15 cellular contexts compared by ENCODE assay signal in the genomic region with DNA sequence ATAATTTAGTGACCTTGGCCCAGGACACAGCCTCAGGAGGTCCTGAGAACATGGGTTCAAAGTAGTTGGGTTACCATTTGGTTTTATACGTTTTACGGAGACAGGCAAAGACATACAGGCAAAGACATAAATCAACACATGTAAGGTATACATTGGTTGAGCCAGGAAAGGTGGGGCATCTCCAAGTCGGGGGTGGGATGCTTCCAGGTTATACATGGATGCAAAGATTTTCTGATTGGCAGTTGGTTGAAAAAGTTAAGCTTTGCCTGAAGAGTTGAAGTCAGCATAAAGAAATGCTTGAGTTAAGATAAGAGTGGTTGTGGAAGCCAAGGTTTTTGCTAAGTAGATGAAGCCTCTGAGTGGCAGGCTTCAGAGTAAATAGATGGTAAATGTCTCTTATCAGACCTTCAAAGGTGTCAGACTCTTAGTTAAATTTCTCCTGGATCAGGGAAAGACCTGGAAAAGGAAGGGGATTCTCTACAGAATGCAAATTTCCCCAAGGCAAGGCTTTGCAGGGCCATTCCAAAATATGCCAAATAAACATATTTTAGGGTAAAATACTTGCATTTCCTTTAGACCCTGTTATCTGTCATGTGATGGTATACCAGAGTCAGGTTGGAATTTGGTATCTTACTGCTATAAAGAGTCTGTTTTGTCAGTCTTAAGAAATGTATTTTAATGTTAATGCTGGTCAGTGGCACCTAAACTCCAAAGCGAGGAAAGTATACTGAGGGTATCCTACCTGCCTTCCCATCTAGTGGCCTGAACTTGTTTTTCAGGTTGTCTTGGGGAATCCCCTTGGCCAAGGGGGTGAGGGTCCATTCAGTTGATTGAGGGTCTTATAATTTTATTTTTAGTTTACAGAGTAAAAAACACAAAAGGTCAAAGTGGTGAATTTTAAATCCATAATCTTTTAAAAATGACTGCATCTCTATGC. TPM values are rescaled to one million over a fixed set of nuclear protein-coding genes. Genes with fewer than 3 reads are reported as not detected.
DNase-seq lines count a peak whose midpoint lies in the region; ATAC-seq, FAIRE-seq and TF ChIP-seq lines count a peak whose summit lies in the region.
"Had no signal": no experiment of that assay in that cellular context is flagged by ENCODE, and none has a peak within 500 bp of the region (broad histone marks: within the 10 kb centered on the region; RNA-seq: fewer than 3 reads in every experiment).

No MANE protein-coding gene starts in this region.

- H3K4me3 Mint-ChIP-seq in endodermal cell, result no peak overlapping the region
- no peak overlapping the region for H3K4me3 Mint-ChIP-seq in activated T-cell treated with anti-CD3 and anti-CD28 coated beads, Interleukin-2, amount 50 U/mL, for 72 hours
- H3K4me3 Mint-ChIP-seq: CD8-positive, alpha-beta memory T cell had no signal

- ATAC-seq in activated T-cell treated with anti-CD3 and anti-CD28 coated beads, Interleukin-2, amount 50 U/mL, for 72 hours (replicated peaks in 1 of 2), result no peak

- no peaks in the 10 kb centered on the region for H3F3A ChIP-seq in smooth muscle cell (ENCODE audit: low read depth)

- H3K27ac Mint-ChIP-seq in endodermal cell, result peak overlapping the region; percentile 85
- H3K27ac Mint-ChIP-seq in activated T-cell treated with anti-CD3 and anti-CD28 coated beads, Interleukin-2, amount 50 U/mL, for 72 hours, result no peak overlapping the region
- H3K27ac Mint-ChIP-seq: CD8-positive, alpha-beta memory T cell had no signal

- H3K9me3 Mint-ChIP-seq in endodermal cell, result peaks cover 1% of the 10 kb centered on the region
- H3K9me3 Mint-ChIP-seq in activated T-cell treated with anti-CD3 and anti-CD28 coated beads, Interleukin-2, amount 50 U/mL, for 72 hours, result no peaks in the 10 kb centered on the region
- H3K9me3 Mint-ChIP-seq: CD8-positive, alpha-beta memory T cell had no signal

- TF ChIP-seq CTCF in endodermal cell (conservative IDR thresholded peaks at IDR 0.05), result peak; percentile 19
- no peak for TF ChIP-seq CTCF in smooth muscle cell (IDR thresholded peaks at IDR 0.05; ENCODE audit: borderline replicate concordance, insufficient read depth, poor library complexity, severe bottlenecking)

- H3K36me3 Mint-ChIP-seq in endodermal cell (ENCODE audit: low read depth), result no peaks in the 10 kb centered on the region
- no peaks in the 10 kb centered on the region for H3K36me3 Mint-ChIP-seq in activated T-cell treated with anti-CD3 and anti-CD28 coated beads, Interleukin-2, amount 50 U/mL, for 72 hours (ENCODE audit: insufficient read depth in 2 of 2)

- H3K27me3 ChIP-seq in H7 (ENCODE audit: control insufficient read depth, insufficient read depth, low read length) (no peaks in the 10 kb centered on the region), endodermal cell (ENCODE audit: control insufficient read depth, insufficient read depth, low read length, poor library complexity, severe bottlenecking) (no peaks in the 10 kb centered on the region), smooth muscle cell (ENCODE audit: low read depth) (no peaks in the 10 kb centered on the region)
- H3K27me3 ChIP-seq: BLaER1 had no signal

- H3K9ac ChIP-seq in endodermal cell (ENCODE audit: extremely low read depth, low read length, poor library complexity, severe bottlenecking) (peak overlapping the region; percentile 39), smooth muscle cell (ENCODE audit: low read depth) (no peak overlapping the region)
- H3K9ac ChIP-seq: BLaER1 had no signal

- no peaks in the 10 kb centered on the region for H4K20me1 ChIP-seq in smooth muscle cell (ENCODE audit: low read depth)
- H4K20me1 ChIP-seq: BLaER1 had no signal

- no peak for FAIRE-seq in GM19239 (lab: Jason Lieb, UNC)
- FAIRE-seq: GM12892 had no signal

- H3K27me3 Mint-ChIP-seq in endodermal cell (ENCODE audit: insufficient read depth), result no peaks in the 10 kb centered on the region
- no peaks in the 10 kb centered on the region for H3K27me3 Mint-ChIP-seq in activated T-cell treated with anti-CD3 and anti-CD28 coated beads, Interleukin-2, amount 50 U/mL, for 72 hours (ENCODE audit: low read depth)

- H3K4me2 ChIP-seq in smooth muscle cell, result no peak overlapping the region
- H3K4me2 ChIP-seq: BLaER1 had no signal

- no peaks in the 10 kb centered on the region for H3K36me3 ChIP-seq in H7 (replicated peaks; ENCODE audit: control insufficient read depth, insufficient read depth, low read length)
- no peaks in the 10 kb centered on the region for H3K36me3 ChIP-seq in endodermal cell (ENCODE audit: control insufficient read depth, insufficient read depth, low read length)
- H3K36me3 ChIP-seq in smooth muscle cell (ENCODE audit: low read depth), result no peaks in the 10 kb centered on the region
- H3K36me3 ChIP-seq: BLaER1 had no signal

- DNase-seq in H7 (peak; percentile 51), NCI-H226 (peak; percentile 53), endodermal cell (peak; percentile 66), smooth muscle cell (lab: John Stamatoyannopoulos, UW; ENCODE audit: unreplicated experiment) (no peak), GM19239 (ENCODE audit: insufficient read length, low spot score) (no peak), foreskin melanocyte (no peak)
- no peak for DNase-seq in activated T-cell treated with anti-CD3 and anti-CD28 coated beads, Interleukin-2, amount 50 U/mL, for 72 hours
- DNase-seq: 8988T; AML-193; Caco-2; CD8-positive, alpha-beta memory T cell; DND-41; GDM1 had no signal

- H3K4me1 ChIP-seq in endodermal cell (ENCODE audit: control insufficient read depth, insufficient read depth, low read length) (peaks cover 6% of the 10 kb centered on the region), smooth muscle cell (ENCODE audit: low read depth) (peaks cover 3% of the 10 kb centered on the region)
- H3K4me1 ChIP-seq: BLaER1 had no signal

- no peak overlapping the region for H3K4me3 ChIP-seq in H7 (ENCODE audit: insufficient read depth, low read depth, low read length)
- H3K4me3 ChIP-seq in endodermal cell (ENCODE audit: low read length), result no peak overlapping the region
- H3K4me3 ChIP-seq in smooth muscle cell, result no peak overlapping the region
- H3K4me3 ChIP-seq: BLaER1 had no signal

- no peaks in the 10 kb centered on the region for H3K79me2 ChIP-seq in smooth muscle cell (ENCODE audit: low read depth)

- H2AFZ ChIP-seq in smooth muscle cell (ENCODE audit: low read depth), result no peak overlapping the region

- H3K9me3 ChIP-seq in endodermal cell (ENCODE audit: control insufficient read depth, low read length), result peaks cover 5% of the 10 kb centered on the region
- no peaks in the 10 kb centered on the region for H3K9me3 ChIP-seq in smooth muscle cell (replicated peaks; ENCODE audit: low read depth)
- H3K9me3 ChIP-seq: BLaER1, Caco-2 had no signal

- WGBS in endodermal cell (ENCODE audit: insufficient coverage in 1 of 2, insufficient read length in 1 of 2), 2 experiments, result 60 to 72% methylated on average over 3 to 4 of the region's 4 CpGs
- 86% methylated on average over 4 of the region's 4 CpGs for WGBS in smooth muscle cell (ENCODE audit: low lambda C conversion rate)

- peaks cover 49% of the 10 kb centered on the region for H3K4me1 Mint-ChIP-seq in endodermal cell
- no peaks in the 10 kb centered on the region for H3K4me1 Mint-ChIP-seq in activated T-cell treated with anti-CD3 and anti-CD28 coated beads, Interleukin-2, amount 50 U/mL, for 72 hours (ENCODE audit: low read depth)
- H3K4me1 Mint-ChIP-seq: CD8-positive, alpha-beta memory T cell had no signal

- H3K27ac ChIP-seq in endodermal cell (ENCODE audit: low read depth, low read length), result no peak overlapping the region
- peak overlapping the region; percentile 85 for H3K27ac ChIP-seq in smooth muscle cell (ENCODE audit: low read depth)
- H3K27ac ChIP-seq: BLaER1 had no signal

RNA-seq across cellular contexts. Expression of gene PDHB, which starts 8.2 kb away (rescaled TPM):
- total RNA-seq in H7 (2014; rRNA removed; shearing (Covaris generic)), result 206 and 219 TPM in 2 replicates
- total RNA-seq in endodermal cell, result 100 to 1,000 TPM; 127 to 159 TPM
- 108 TPM for polyA plus RNA-seq in endodermal cell (2013, experiment 1 of 2)
- polyA plus RNA-seq in endodermal cell (2013, experiment 2 of 2), result 102 TPM
- total RNA-seq in smooth muscle cell, result 123 and 134 TPM in 2 replicates
- 122 and 128 TPM in 2 replicates for polyA plus RNA-seq in smooth muscle cell
- 10 to 100 TPM; 36.9 to 40.5 TPM for total RNA-seq in activated T-cell treated with anti-CD3 and anti-CD28 coated beads, Interleukin-2, amount 50 U/mL, for 72 hours

RNA-seq across cellular contexts. Expression of gene KCTD6, which starts 50.1 kb away (rescaled TPM):
- total RNA-seq in H7 (2014; rRNA removed; shearing (Covaris generic)), result 22.9 and 24.7 TPM in 2 replicates
- total RNA-seq in endodermal cell (10 to 100 TPM; 17.9 to 20.4 TPM), smooth muscle cell (21.4 and 29.3 TPM in 2 replicates)
- 32.2 TPM for polyA plus RNA-seq in endodermal cell (2013, experiment 1 of 2)
- polyA plus RNA-seq in endodermal cell (2013, experiment 2 of 2), result 30.6 TPM
- 18.5 and 20.9 TPM in 2 replicates for polyA plus RNA-seq in smooth muscle cell
- total RNA-seq in activated T-cell treated with anti-CD3 and anti-CD28 coated beads, Interleukin-2, amount 50 U/mL, for 72 hours, result 1 to 10 TPM; 7.3 to 8.2 TPM

Comparison
In these comparisons a context has a peak if more than half of its experiments do, and no peak if none do; other contexts are left out.
1. DNase-seq: peak in H7 (single experiment), NCI-H226 (single experiment) and endodermal cell (single experiment); none in smooth muscle cell (single experiment), GM19239 (single experiment), activated T-cell treated with anti-CD3 and anti-CD28 coated beads, Interleukin-2, amount 50 U/mL, for 72 hours (0 of 2) and foreskin melanocyte (single experiment).